Comparison of ENCODE assay signal across 12 cellular contexts in genomic region chr14:93008381-93008780, GRCh38.
DNase-seq lines count a peak whose midpoint lies in the region; ATAC-seq and TF ChIP-seq lines count a peak whose summit lies in the region.
"Had no signal": no experiment of that assay in that cellular context is flagged by ENCODE, and none has a peak within 500 bp of the region (broad histone marks: within the 10 kb centered on the region; RNA-seq: fewer than 3 reads in every experiment).

No MANE protein-coding gene starts in this region.

- H3K36me3 ChIP-seq in SK-N-SH (replicated peaks in 1 of 2; ENCODE audit: control insufficient read depth in 1 of 2, insufficient read depth in 2 of 2, low read length in 1 of 2): no peaks in the 10 kb centered on the region

- peak in 1 of 2 experiments; percentile 74; a peak in 2 of 4 replicates for TF ChIP-seq EP300 in SK-N-SH (IDR thresholded peaks at IDR 0.05; ENCODE audit: borderline replicate concordance in 1 of 2, low read depth in 1 of 2, low read length in 1 of 2)

- CTCF ChIA-PET in SK-N-SH (lab: Yijun Ruan, JAX): interaction anchor here (1.3 to 3.4 kb wide), 4 partner anchors 17 to 105 kb away, joined by 4 to 11 read pairs (median 8); no protein-coding TSS in a partner anchor

- TF ChIP-seq RAD21 in SK-N-SH (IDR thresholded peaks at IDR 0.05; ENCODE audit: low read length): peak; percentile 8; the same call in 1 of the 2 replicates

- DNase-seq in SK-N-SH: peak; percentile 82
- peak; percentile 47 for DNase-seq in fibroblast of the conjunctiva (ENCODE audit: low read depth)
- peak; percentile 75 for DNase-seq in pons (ENCODE audit: low spot score)
- no peak for DNase-seq in SW 1271 (lab: John Stamatoyannopoulos, UW)
- no peak for DNase-seq in activated naive CD4-positive, alpha-beta T cell (lab: John Stamatoyannopoulos, UW)
- DNase-seq: activated CD4-positive, alpha-beta T cell treated with anti-CD3 and anti-CD28 coated beads, Interleukin-2, amount 50 U/mL, for 1 hour; CD8-positive, alpha-beta memory T cell; NCI-H82; stimulated activated CD4-positive, alpha-beta T cell treated with anti-CD3 and anti-CD28 coated beads, Interleukin-2, amount 100 ng/mL, for 48 hours had no signal

- H3K9ac ChIP-seq in SK-N-SH: no peak overlapping the region

- no peaks in the 10 kb centered on the region for H3K9me2 ChIP-seq in SK-N-SH

- peaks cover 19 to 100% of the 10 kb centered on the region in 2 experiments for H3K4me1 ChIP-seq in SK-N-SH (ENCODE audit: control insufficient read depth in 1 of 2, insufficient read depth in 2 of 2, low read depth in 1 of 2, low read length in 1 of 2)

- TF ChIP-seq CTCF in C4-2B (conservative IDR thresholded peaks at IDR 0.05): no peak
- no peak for TF ChIP-seq CTCF in SK-N-SH (IDR thresholded peaks at IDR 0.05)

- H3K79me2 ChIP-seq in SK-N-SH (ENCODE audit: insufficient read depth): no peaks in the 10 kb centered on the region

- peak overlapping the region; percentile 83; the same call in 1 of the 2 replicates for H3K27ac ChIP-seq in C4-2B
- peak overlapping the region in 1 of 2 experiments; percentile 98; a peak in 2 of 4 replicates for H3K27ac ChIP-seq in SK-N-SH (ENCODE audit: low read depth in 2 of 2, low read length in 1 of 2)

- no peaks in the 10 kb centered on the region for H3K27me3 ChIP-seq in SK-N-SH (ENCODE audit: insufficient read depth)

- 51% methylated on average over 9 of the region's 9 CpGs for WGBS in SK-N-SH (ENCODE audit: low lambda C conversion rate)

- H3K9me3 ChIP-seq in SK-N-SH: no peaks in the 10 kb centered on the region

- no peaks in the 10 kb centered on the region for H3F3A ChIP-seq in SK-N-SH (replicated peaks; ENCODE audit: insufficient read depth)

- no peak overlapping the region for H3K4me3 ChIP-seq in SK-N-SH (ENCODE audit: low read depth in 2 of 2, low read length in 1 of 2)

- H4K20me1 ChIP-seq in SK-N-SH (ENCODE audit: insufficient read depth): 0 out of 2 replicates have a peak, but pooled peaks cover 3% of the 10 kb centered on the region

- H2AFZ ChIP-seq in SK-N-SH (ENCODE audit: low read depth): no peak overlapping the region

- H3K4me2 ChIP-seq in SK-N-SH: peak overlapping the region; percentile 7; the same call in 1 of the 2 replicates

- ATAC-seq in HG03095 (IDR thresholded peaks at IDR 0.05; ENCODE audit: unreplicated experiment) (no peak), HG02973 (IDR thresholded peaks at IDR 0.05; ENCODE audit: unreplicated experiment) (no peak)

- POLR2A ChIA-PET in SK-N-SH (lab: Yijun Ruan, JAX): interaction anchor here (1.1 to 8.4 kb wide), 4 partner anchors 11 to 123 kb away, joined by 3 to 39 read pairs (median 8); no protein-coding TSS in a partner anchor

TF ChIP-seq in SK-N-SH, 30 proteins besides CTCF, POLR2A, EP300 and RAD21:
- no peak for TF ChIP-seq REST (IDR thresholded peaks at IDR 0.05; ENCODE audit: low read depth, low read length)
- no peak for TF ChIP-seq NFIC (IDR thresholded peaks at IDR 0.05; ENCODE audit: borderline replicate concordance)
- TF ChIP-seq GATA2 (CRISPR knock-in tag; IDR thresholded peaks at IDR 0.05): peak; percentile 35; the same call in 1 of the 2 replicates
- TF ChIP-seq MXI1 (IDR thresholded peaks at IDR 0.05; ENCODE audit: low read depth, low read length): peak; percentile 86
- no peak for TF ChIP-seq MEF2A (IDR thresholded peaks at IDR 0.05; ENCODE audit: borderline replicate concordance, low read depth)
- no peak for TF ChIP-seq FOXM1 (IDR thresholded peaks at IDR 0.05; ENCODE audit: low read depth)
- TF ChIP-seq FOXJ3 (CRISPR knock-in tag; IDR thresholded peaks at IDR 0.05): no peak
- TF ChIP-seq CHD2 (IDR thresholded peaks at IDR 0.05; ENCODE audit: low read length, partially characterized antibody): peak; percentile 48
- TF ChIP-seq RCOR1 (IDR thresholded peaks at IDR 0.05; ENCODE audit: low read length): peak; percentile 49

Comparison
In these comparisons a context has a peak if more than half of its experiments do, and no peak if none do; other contexts are left out.
1. DNase-seq: peak in SK-N-SH (single experiment), fibroblast of the conjunctiva (single experiment) and pons (single experiment); none in SW 1271 (0 of 2) and activated naive CD4-positive, alpha-beta T cell (0 of 4).